Comparison of ENCODE assay signal across 1 cellular context in genomic region chr3:170222647-170223541, GRCh38.
A peak's percentile ranks its signal among the peaks of the same experiment; 100 is the strongest.
TF ChIP-seq lines count a peak whose summit lies in the region.

No MANE protein-coding gene starts in this region.

TF ChIP-seq in HepG2, 621 proteins besides CTCF, POLR2A, EP300 and RAD21 (continued from another document and continues in another):
- TF ChIP-seq KLF13 (CRISPR knock-in tag; IDR thresholded peaks at IDR 0.05) (no peak), ZNF839 (CRISPR knock-in tag; IDR thresholded peaks at IDR 0.05; ENCODE audit: borderline replicate concordance) (no peak), PAXIP1 (CRISPR knock-in tag; conservative IDR thresholded peaks at IDR 0.05) (no peak), ZFP37 (CRISPR knock-in tag; IDR thresholded peaks at IDR 0.05; ENCODE audit: borderline replicate concordance) (no peak), ATF5 (CRISPR knock-in tag; IDR thresholded peaks at IDR 0.05; ENCODE audit: low read depth) (no peak), FOXC1 (CRISPR knock-in tag; IDR thresholded peaks at IDR 0.05; ENCODE audit: borderline replicate concordance) (peak; percentile 64; the same call in 1 of the 2 replicates), TAF1 (CRISPR knock-in tag; IDR thresholded peaks at IDR 0.05) (no peak), YEATS4 (CRISPR knock-in tag; IDR thresholded peaks at IDR 0.05; ENCODE audit: borderline replicate concordance) (no peak), KDM2A (CRISPR knock-in tag; IDR thresholded peaks at IDR 0.05; ENCODE audit: borderline replicate concordance, low read depth) (no peak; the same call in 1 of the 2 replicates), EZH2 (conservative IDR thresholded peaks at IDR 0.05; ENCODE audit: low read depth, low read length) (no peak), ZNF607 (CRISPR knock-in tag; IDR thresholded peaks at IDR 0.05; ENCODE audit: borderline replicate concordance) (no peak), ZNF75D (CRISPR knock-in tag; IDR thresholded peaks at IDR 0.05; ENCODE audit: borderline replicate concordance) (no peak), ZNF337 (CRISPR knock-in tag; IDR thresholded peaks at IDR 0.05; ENCODE audit: borderline replicate concordance, low read depth) (no peak), CREM (IDR thresholded peaks at IDR 0.05) (no peak), CREM (CRISPR knock-in tag; IDR thresholded peaks at IDR 0.05) (no peak), TCF7L2 (IDR thresholded peaks at IDR 0.05; ENCODE audit: low read depth, low read length) (no peak), PHF5A (CRISPR knock-in tag; IDR thresholded peaks at IDR 0.05; ENCODE audit: low read depth, unreplicated experiment) (no peak), NFE2L2 (IDR thresholded peaks at IDR 0.05; ENCODE audit: low read length) (no peak), ZBTB44 (CRISPR knock-in tag; IDR thresholded peaks at IDR 0.05) (no peak), NFE2 (CRISPR knock-in tag; IDR thresholded peaks at IDR 0.05) (no peak), IRF1 (CRISPR knock-in tag; IDR thresholded peaks at IDR 0.05; ENCODE audit: low read depth) (no peak), ZNF138 (CRISPR knock-in tag; IDR thresholded peaks at IDR 0.05; ENCODE audit: low read depth) (no peak), ZBTB38 (CRISPR knock-in tag; IDR thresholded peaks at IDR 0.05) (no peak), MEIS2 (CRISPR knock-in tag; IDR thresholded peaks at IDR 0.05) (no peak), ZNF382 (CRISPR knock-in tag; IDR thresholded peaks at IDR 0.05; ENCODE audit: borderline replicate concordance) (no peak), ZKSCAN8 (CRISPR knock-in tag; IDR thresholded peaks at IDR 0.05; ENCODE audit: borderline replicate concordance) (no peak), CBX5 (CRISPR knock-in tag; IDR thresholded peaks at IDR 0.05; ENCODE audit: borderline replicate concordance) (no peak), FOXK1 (CRISPR knock-in tag; IDR thresholded peaks at IDR 0.05; ENCODE audit: borderline replicate concordance, low read depth) (no peak), PITX1 (CRISPR knock-in tag; IDR thresholded peaks at IDR 0.05) (peak; percentile 50; the same call in 1 of the 2 replicates), ETV5 (CRISPR knock-in tag; IDR thresholded peaks at IDR 0.05; ENCODE audit: borderline replicate concordance) (no peak), BCL3 (CRISPR knock-in tag; IDR thresholded peaks at IDR 0.05) (no peak), BHLHE40 (IDR thresholded peaks at IDR 0.05; ENCODE audit: low read length) (no peak), ZNF24 (IDR thresholded peaks at IDR 0.05) (no peak), POGZ (CRISPR knock-in tag; IDR thresholded peaks at IDR 0.05) (no peak), PAF1 (CRISPR knock-in tag; IDR thresholded peaks at IDR 0.05) (no peak), ARNT2 (CRISPR knock-in tag; IDR thresholded peaks at IDR 0.05; ENCODE audit: low read depth) (no peak; the same call in 1 of the 2 replicates), ARHGAP35 (CRISPR knock-in tag; IDR thresholded peaks at IDR 0.05; ENCODE audit: borderline replicate concordance) (no peak), SALL1 (CRISPR knock-in tag; IDR thresholded peaks at IDR 0.05) (no peak), ZSCAN21 (CRISPR knock-in tag; IDR thresholded peaks at IDR 0.05; ENCODE audit: borderline replicate concordance) (peak; percentile 7; the same call in 1 of the 2 replicates), SRSF4 (IDR thresholded peaks at IDR 0.05; ENCODE audit: low read depth, low read length, poor library complexity, severe bottlenecking) (no peak), DRAP1 (CRISPR knock-in tag; IDR thresholded peaks at IDR 0.05) (no peak), ZNF414 (CRISPR knock-in tag; IDR thresholded peaks at IDR 0.05) (no peak), ZNF772 (CRISPR knock-in tag; IDR thresholded peaks at IDR 0.05) (no peak; the same call in 1 of the 2 replicates), ZNF569 (CRISPR knock-in tag; IDR thresholded peaks at IDR 0.05; ENCODE audit: borderline replicate concordance) (no peak), TCF7 (IDR thresholded peaks at IDR 0.05; ENCODE audit: low read depth) (no peak), JUNB (CRISPR knock-in tag; IDR thresholded peaks at IDR 0.05; ENCODE audit: borderline replicate concordance) (no peak), TEAD3 (CRISPR knock-in tag; optimal IDR thresholded peaks at IDR 0.05; ENCODE audit: borderline replicate concordance) (no peak), MATR3 (CRISPR knock-in tag; IDR thresholded peaks at IDR 0.05) (no peak), THAP8 (CRISPR knock-in tag; IDR thresholded peaks at IDR 0.05; ENCODE audit: borderline replicate concordance) (no peak), ZNF891 (CRISPR knock-in tag; IDR thresholded peaks at IDR 0.05) (no peak), PHF8 (CRISPR knock-in tag; IDR thresholded peaks at IDR 0.05) (peak; percentile 18; the same call in 1 of the 2 replicates), TGIF2 (CRISPR knock-in tag; IDR thresholded peaks at IDR 0.05) (no peak), KLF12 (CRISPR knock-in tag; IDR thresholded peaks at IDR 0.05; ENCODE audit: borderline replicate concordance) (peak; percentile 4; the same call in 1 of the 2 replicates), ZNF709 (CRISPR knock-in tag; IDR thresholded peaks at IDR 0.05) (peak; percentile 37; the same call in 1 of the 2 replicates), PATZ1 (CRISPR knock-in tag; IDR thresholded peaks at IDR 0.05) (0 out of 2 replicates have a peak, but pooled peaks have one; percentile 28), FOSL2 (CRISPR knock-in tag; IDR thresholded peaks at IDR 0.05) (no peak), ZNF354B (CRISPR knock-in tag; IDR thresholded peaks at IDR 0.05) (no peak), GTF2F1 (IDR thresholded peaks at IDR 0.05; ENCODE audit: low read length) (no peak), AGO1 (IDR thresholded peaks at IDR 0.05; ENCODE audit: low read depth, low read length, poor library complexity, severe bottlenecking) (no peak), ZNF446 (CRISPR knock-in tag; IDR thresholded peaks at IDR 0.05) (0 out of 2 replicates have a peak, but pooled peaks have one; percentile 88), CBX2 (IDR thresholded peaks at IDR 0.05; ENCODE audit: low read depth, low read length) (no peak), CBX2 (CRISPR knock-in tag; IDR thresholded peaks at IDR 0.05; ENCODE audit: low read depth) (no peak), NFE2L1 (CRISPR knock-in tag; IDR thresholded peaks at IDR 0.05; ENCODE audit: borderline replicate concordance) (no peak), ZFY (CRISPR knock-in tag; IDR thresholded peaks at IDR 0.05) (no peak), ATM (IDR thresholded peaks at IDR 0.05; ENCODE audit: borderline replicate concordance) (no peak), RBFOX2 (IDR thresholded peaks at IDR 0.05; ENCODE audit: low read depth, low read length) (peak; percentile 19), GPN1 (CRISPR knock-in tag; IDR thresholded peaks at IDR 0.05; ENCODE audit: borderline replicate concordance) (no peak), TEF (CRISPR knock-in tag; IDR thresholded peaks at IDR 0.05) (no peak)
